In genomic region chr16:30185683-30186421, GRCh38 we compare ENCODE assay signal across 8 cellular contexts. TPM values are rescaled to one million over a fixed set of nuclear protein-coding genes. Genes with fewer than 3 reads are reported as not detected.
DNase-seq lines count a peak whose midpoint lies in the region; ATAC-seq and TF ChIP-seq lines count a peak whose summit lies in the region.

No MANE protein-coding gene starts in this region.

- H3K4me1 ChIP-seq in body of pancreas (peaks cover 17% of the 10 kb centered on the region), aorta (ENCODE audit: control insufficient read depth in 1 of 2, insufficient read depth in 2 of 2, low read length in 2 of 2) (no peaks in the 10 kb centered on the region), hepatocyte (ENCODE audit: insufficient read depth) (no peaks in the 10 kb centered on the region)

- no peak overlapping the region for H2AFZ ChIP-seq in hepatocyte

- DNase-seq in Ammon's horn (ENCODE audit: low spot score) (peak; percentile 72), H7 (peak; percentile 30), UCSD-AML1 (lab: John Stamatoyannopoulos, UW; ENCODE audit: unreplicated experiment) (peak; percentile 81), body of pancreas (peak; percentile 19 to 69 (median 32)), posterior cingulate gyrus (peak in 7 of 10 donors; percentile 33 to 87 (median 42)), aorta (peak; percentile 81 to 84), hepatocyte (ENCODE audit: low spot score) (no peak)

- no peaks in the 10 kb centered on the region for H3K79me2 ChIP-seq in hepatocyte

- no peaks in the 10 kb centered on the region for H4K20me1 ChIP-seq in hepatocyte (ENCODE audit: insufficient read depth, poor library complexity, severe bottlenecking)

- peak overlapping the region in 2 of 4 donors; percentile 17 to 53 for H3K27ac ChIP-seq in body of pancreas
- H3K27ac ChIP-seq in aorta (ENCODE audit: low read depth in 1 of 2, low read length in 2 of 2): no peak overlapping the region
- no peak overlapping the region for H3K27ac ChIP-seq in hepatocyte

- H3K36me3 ChIP-seq in H7 (replicated peaks; ENCODE audit: control insufficient read depth, insufficient read depth, low read length) (no peaks in the 10 kb centered on the region), body of pancreas (replicated peaks in 1 of 2; ENCODE audit: insufficient read depth in 1 of 2, low read depth in 2 of 2) (no peaks in the 10 kb centered on the region), aorta (ENCODE audit: control insufficient read depth in 1 of 2, insufficient read depth in 2 of 2, low read length in 1 of 2) (no peaks in the 10 kb centered on the region), hepatocyte (replicated peaks; ENCODE audit: insufficient read depth, low read depth) (no peaks in the 10 kb centered on the region)

- 66 to 79% methylated on average over 6 to 14 of the region's 15 CpGs for WGBS in body of pancreas, 2 donors
- 84 to 86% methylated on average over 15 of the region's 15 CpGs for WGBS in aorta, 2 donors
- 97% methylated on average over 13 of the region's 15 CpGs for WGBS in hepatocyte (ENCODE audit: low lambda C conversion rate, missing lambda C conversion rate)

- TF ChIP-seq CTCF in body of pancreas (IDR thresholded peaks at IDR 0.05): no peak
- no peak for TF ChIP-seq CTCF in hepatocyte (IDR thresholded peaks at IDR 0.05; ENCODE audit: poor library complexity)

- peaks cover 23% of the 10 kb centered on the region for H3K27me3 ChIP-seq in H7 (ENCODE audit: control insufficient read depth, insufficient read depth, low read length)
- no peaks in the 10 kb centered on the region for H3K27me3 ChIP-seq in body of pancreas
- no peaks in the 10 kb centered on the region for H3K27me3 ChIP-seq in aorta (ENCODE audit: control insufficient read depth in 1 of 2, insufficient read depth in 2 of 2, low read length in 1 of 2)
- H3K27me3 ChIP-seq in hepatocyte: no peaks in the 10 kb centered on the region

- TF ChIP-seq POLR2A in body of pancreas (IDR thresholded peaks at IDR 0.05): no peak

- H3K4me2 ChIP-seq in hepatocyte: no peak overlapping the region

- H3K9me2 ChIP-seq in hepatocyte (replicated peaks; ENCODE audit: insufficient read depth): no peaks in the 10 kb centered on the region

- no peak for ATAC-seq in body of pancreas
- ATAC-seq in aorta (ENCODE audit: low FRiP score): peak; percentile 12
- no peak for ATAC-seq in HG03025 (IDR thresholded peaks at IDR 0.05; ENCODE audit: low FRiP score, unreplicated experiment)

- intact Hi-C loops in body of pancreas (cut with DNase I): no loop called here
- intact Hi-C loops in posterior cingulate gyrus (cut with DNase I): no loop called here
- intact Hi-C loops in aorta (cut with DNase I): no loop called here

- H3K4me3 ChIP-seq in H7 (ENCODE audit: insufficient read depth, low read depth, low read length) (no peak overlapping the region), body of pancreas (no peak overlapping the region), aorta (ENCODE audit: low read length in 2 of 2) (no peak overlapping the region), hepatocyte (no peak overlapping the region)

- H3K9me3 ChIP-seq in body of pancreas (no peaks in the 10 kb centered on the region), aorta (ENCODE audit: control insufficient read depth, low read length) (no peaks in the 10 kb centered on the region), hepatocyte (ENCODE audit: low read depth) (no peaks in the 10 kb centered on the region)

RNA-seq across cellular contexts. Expression of gene CORO1A, which starts 2.5 kb away (rescaled TPM):
- 5.8 and 5.9 TPM in 2 replicates for total RNA-seq in H7 (2014; rRNA removed; shearing (Covaris generic))
- 10 to 100 TPM in 1 of 2 donors, 1 to 10 TPM in 1; 8.2 to 17.4 TPM for total RNA-seq in body of pancreas
- 10 to 100 TPM; 38.4 to 42.8 TPM for total RNA-seq in aorta
- 10 to 100 TPM; 12.8 to 48.2 TPM for polyA plus RNA-seq in aorta
- total RNA-seq in hepatocyte: 2.4 and 3.2 TPM in 2 replicates
- 1.7 and 3.4 TPM in 2 replicates for polyA plus RNA-seq in hepatocyte

RNA-seq across cellular contexts. Expression of gene BOLA2B, which starts 7.6 kb away (rescaled TPM):
- 31.2 and 63.1 TPM in 2 replicates for total RNA-seq in H7 (2014; rRNA removed; shearing (Covaris generic))
- total RNA-seq in body of pancreas: 10 to 100 TPM; 47.5 to 54.7 TPM
- 10 to 100 TPM; 31.3 to 52.1 TPM for total RNA-seq in aorta
- 100 to 1,000 TPM in 1 of 2 donors, 10 to 100 TPM in 1; 81.6 to 145 TPM for polyA plus RNA-seq in aorta
- total RNA-seq in hepatocyte: 211 and 237 TPM in 2 replicates
- polyA plus RNA-seq in hepatocyte: 124 and 132 TPM in 2 replicates

RNA-seq across cellular contexts. Expression of gene SLX1A, which starts 7.8 kb away (rescaled TPM):
- total RNA-seq in H7 (2014; rRNA removed; shearing (Covaris generic)): 81.0 and 83.6 TPM in 2 replicates
- 10 to 100 TPM; 41.5 to 65.3 TPM for total RNA-seq in body of pancreas
- total RNA-seq in aorta: 10 to 100 TPM; 19.8 to 38.9 TPM
- 10 to 100 TPM; 23.4 to 66.6 TPM for polyA plus RNA-seq in aorta
- total RNA-seq in hepatocyte: 22.1 and 25.1 TPM in 2 replicates
- 111 and 125 TPM in 2 replicates for polyA plus RNA-seq in hepatocyte

RNA-seq across cellular contexts. Expression of gene SULT1A3, which starts 13.2 kb away (rescaled TPM):
- 4.2 and 6.5 TPM in 2 replicates for total RNA-seq in H7 (2014; rRNA removed; shearing (Covaris generic))
- 10 to 100 TPM in 1 of 2 donors, 1 to 10 TPM in 1; 5.7 to 63.3 TPM for total RNA-seq in body of pancreas
- total RNA-seq in aorta: 10 to 100 TPM in 1 of 2 donors, 1 to 10 TPM in 1; 6.6 to 29.7 TPM
- polyA plus RNA-seq in aorta: 10 to 100 TPM; 19.7 to 91.1 TPM
- 8.1 and 17.8 TPM in 2 replicates for total RNA-seq in hepatocyte
- 23.1 and 32.3 TPM in 2 replicates for polyA plus RNA-seq in hepatocyte
